1 cellular context compared by ENCODE assay signal in the genomic region with DNA sequence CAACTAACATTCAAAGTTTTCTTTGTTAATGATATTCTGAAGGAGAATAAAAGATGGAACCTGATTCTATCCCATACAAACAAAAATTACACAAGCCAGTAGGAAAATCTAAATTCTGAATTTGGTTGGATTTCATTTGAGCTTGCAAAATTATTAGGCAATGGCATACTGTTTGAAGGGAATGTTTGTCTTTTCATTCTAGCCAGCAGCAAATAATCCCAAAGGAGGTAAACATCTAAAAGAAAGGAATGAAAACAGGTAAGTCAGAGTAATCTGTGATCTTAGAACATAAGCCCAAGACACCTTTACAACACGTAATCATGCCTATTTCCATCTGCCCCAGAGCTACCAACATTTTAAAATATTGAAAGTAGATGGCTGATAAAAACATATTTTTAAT.
TF ChIP-seq lines count a peak whose summit lies in the region.

No MANE protein-coding gene starts in this region.

TF ChIP-seq in IMR-90, 13 proteins besides CTCF, POLR2A, EP300 and RAD21 (continued from another document):
- TF ChIP-seq MXI1 (IDR thresholded peaks at IDR 0.05; ENCODE audit: borderline replicate concordance, low read depth, low read length) (no peak), BHLHE40 (IDR thresholded peaks at IDR 0.05; ENCODE audit: low read depth, low read length) (no peak), MAFK (IDR thresholded peaks at IDR 0.05; ENCODE audit: low read depth, low read length) (no peak), USF2 (IDR thresholded peaks at IDR 0.05; ENCODE audit: low read depth, low read length) (no peak), RCOR1 (IDR thresholded peaks at IDR 0.05; ENCODE audit: insufficient replicate concordance, low read length) (no peak), SMC3 (IDR thresholded peaks at IDR 0.05; ENCODE audit: low read depth, low read length) (no peak)
